Comparison of ENCODE assay signal across 8 cellular contexts in the genomic region with DNA sequence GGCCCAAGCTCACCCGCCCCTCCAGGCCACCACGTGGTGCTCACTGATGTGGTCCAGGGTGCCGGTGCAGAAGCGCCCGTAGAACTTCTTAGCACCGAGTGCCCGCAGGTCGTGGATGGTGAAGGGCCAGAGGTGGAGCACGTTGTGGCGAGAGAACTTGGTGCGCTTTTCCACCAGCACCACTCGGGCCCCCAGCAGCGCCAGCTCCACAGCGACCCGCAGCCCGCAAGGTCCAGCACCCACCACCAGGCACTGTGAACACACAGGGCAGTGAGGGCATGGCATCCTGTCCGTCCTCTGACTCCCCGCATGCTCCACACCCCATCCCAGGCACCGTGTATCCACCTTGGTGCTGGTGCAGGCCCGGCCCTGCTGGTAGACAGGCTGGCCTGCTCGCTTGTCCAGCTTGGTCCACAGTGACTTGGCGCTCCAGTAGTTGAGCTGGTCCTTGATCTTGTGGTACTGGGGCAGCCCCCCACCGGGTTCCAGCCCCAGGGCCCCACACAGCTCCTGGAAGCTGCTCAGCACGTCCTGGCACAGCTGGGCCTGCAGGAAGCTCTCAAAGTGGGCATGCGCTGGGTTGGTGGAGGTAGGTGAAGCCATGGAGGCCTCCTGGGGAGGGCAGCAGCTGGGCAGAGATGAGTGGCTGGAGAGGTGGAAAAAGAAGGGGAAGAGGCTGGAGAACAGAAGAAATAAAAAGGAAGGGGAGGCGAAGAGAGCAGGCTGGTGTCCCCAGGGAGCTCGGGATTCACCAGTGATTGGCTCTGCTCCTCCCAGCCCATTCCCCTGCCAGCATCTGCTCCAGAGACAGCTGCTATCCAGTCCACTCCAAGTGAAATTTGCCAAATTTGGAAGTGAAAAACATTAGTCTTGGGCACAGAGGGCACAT. TPM values are rescaled to one million over a fixed set of nuclear protein-coding genes. Genes with fewer than 3 reads are reported as not detected.
DNase-seq lines count a peak whose midpoint lies in the region; ATAC-seq and TF ChIP-seq lines count a peak whose summit lies in the region.

No MANE protein-coding gene starts in this region.

- H3K4me3 ChIP-seq in SJCRH30 (peak overlapping the region; percentile 99), foreskin fibroblast (ENCODE audit: low read depth in 1 of 2, low read length in 2 of 2) (peak overlapping the region; percentile 93 to 97)

- H3K4me1 Mint-ChIP-seq in activated T-cell treated with anti-CD3 and anti-CD28 coated beads, Interleukin-2, amount 50 U/mL, for 24 hours (ENCODE audit: low read depth) = peaks cover 67% of the 10 kb centered on the region

- H3K36me3 ChIP-seq in SJCRH30 = peaks cover 2% of the 10 kb centered on the region; the same call in 1 of the 2 replicates

- no peaks in the 10 kb centered on the region for H3K9me3 Mint-ChIP-seq in activated T-cell treated with anti-CD3 and anti-CD28 coated beads, Interleukin-2, amount 50 U/mL, for 24 hours

- H3K9me3 ChIP-seq in SJCRH30 (replicated peaks) = no peaks in the 10 kb centered on the region

- peaks cover 15% of the 10 kb centered on the region; the same call in 1 of the 2 replicates for H3K4me1 ChIP-seq in SJCRH30

- peak overlapping the region; percentile 90 for H3K27ac Mint-ChIP-seq in activated T-cell treated with anti-CD3 and anti-CD28 coated beads, Interleukin-2, amount 50 U/mL, for 24 hours

- peak; percentile 38 for DNase-seq in activated T-cell treated with anti-CD3 and anti-CD28 coated beads, Interleukin-2, amount 50 U/mL, for 24 hours
- no peak for DNase-seq in activated T-cell treated with anti-CD3 and anti-CD28 coated beads, Interleukin-2, amount 50 U/mL, for 1 hour
- DNase-seq in SJCRH30 (peak; percentile 91 to 93), foreskin fibroblast (peak in 1 of 2 donors; percentile 68), substantia nigra (lab: John Stamatoyannopoulos, UW) (peak in 1 of 49 donors; percentile 49), NCI-H2227 (lab: John Stamatoyannopoulos, UW; ENCODE audit: unreplicated experiment) (no peak)

- ATAC-seq in HG03139 (IDR thresholded peaks at IDR 0.05; ENCODE audit: unreplicated experiment) (no peak), GM21526 (IDR thresholded peaks at IDR 0.05; ENCODE audit: low FRiP score, unreplicated experiment) (no peak)

- no peaks in the 10 kb centered on the region for H3K27me3 ChIP-seq in SJCRH30

- TF ChIP-seq CTCF in foreskin fibroblast (IDR thresholded peaks at IDR 0.05; ENCODE audit: low read depth, low read length) = no peak

- H3K27ac ChIP-seq in SJCRH30 (peak overlapping the region; percentile 77), substantia nigra (ENCODE audit: low read depth, low read length, poor library complexity, severe bottlenecking) (peak overlapping the region; percentile 83)

- H3K4me3 Mint-ChIP-seq in activated T-cell treated with anti-CD3 and anti-CD28 coated beads, Interleukin-2, amount 50 U/mL, for 24 hours = peak overlapping the region; percentile 93

- H3K27me3 Mint-ChIP-seq in activated T-cell treated with anti-CD3 and anti-CD28 coated beads, Interleukin-2, amount 50 U/mL, for 24 hours = no peaks in the 10 kb centered on the region

- H3K36me3 Mint-ChIP-seq in activated T-cell treated with anti-CD3 and anti-CD28 coated beads, Interleukin-2, amount 50 U/mL, for 24 hours (ENCODE audit: low read depth) = peaks cover 52% of the 10 kb centered on the region

RNA-seq across cellular contexts. Expression of a gene that starts 1.7 kb away (rescaled TPM):
- 23.0 and 27.2 TPM in 2 replicates for total RNA-seq in SJCRH30 (2014; rRNA removed; shearing (Covaris generic))

RNA-seq across cellular contexts. Expression of a gene that starts 13.3 kb away (rescaled TPM):
- 7.6 and 8.2 TPM in 2 replicates for total RNA-seq in SJCRH30 (2014; rRNA removed; shearing (Covaris generic))

RNA-seq across cellular contexts. Expression of a gene that starts 13.4 kb away (rescaled TPM):
- 0.28 TPM in 1 of 2 replicates, not detected in the other for total RNA-seq in SJCRH30 (2014; rRNA removed; shearing (Covaris generic))

RNA-seq across cellular contexts. Expression of a gene that starts 29.2 kb away (rescaled TPM):
- 15.4 and 17.5 TPM in 2 replicates for total RNA-seq in SJCRH30 (2014; rRNA removed; shearing (Covaris generic))

Comparison
In these comparisons a context has a peak if more than half of its experiments do, and no peak if none do; other contexts are left out.
1. DNase-seq: peak in activated T-cell treated with anti-CD3 and anti-CD28 coated beads, Interleukin-2, amount 50 U/mL, for 24 hours (single experiment) and SJCRH30 (2 of 2); none in activated T-cell treated with anti-CD3 and anti-CD28 coated beads, Interleukin-2, amount 50 U/mL, for 1 hour (single experiment) and NCI-H2227 (single experiment).